In genomic region chr11:117874910-117875396, GRCh38 we compare ENCODE assay signal across 12 cellular contexts. TPM values are rescaled to one million over a fixed set of nuclear protein-coding genes. Genes with fewer than 3 reads are reported as not detected.
DNase-seq lines count a peak whose midpoint lies in the region; ATAC-seq, FAIRE-seq and TF ChIP-seq lines count a peak whose summit lies in the region.
"Had no signal": no experiment of that assay in that cellular context is flagged by ENCODE, and none has a peak within 500 bp of the region (broad histone marks: within the 10 kb centered on the region; RNA-seq: fewer than 3 reads in every experiment).

No MANE protein-coding gene starts in this region.

- no peaks in the 10 kb centered on the region for H3K36me3 ChIP-seq in CD4-positive, alpha-beta memory T cell (ENCODE audit: insufficient read depth, low read length)
- H3K36me3 ChIP-seq in ovary: no peaks in the 10 kb centered on the region
- H3K36me3 ChIP-seq: left lung, thyroid gland had no signal

- H3K9me3 Mint-ChIP-seq in CD4-positive, alpha-beta memory T cell: no peaks in the 10 kb centered on the region
- H3K9me3 Mint-ChIP-seq in endothelial cell (ENCODE audit: unreplicated experiment): no peaks in the 10 kb centered on the region

- no peak overlapping the region for H3K27ac ChIP-seq in CD4-positive, alpha-beta memory T cell (ENCODE audit: low read depth, low read length)
- peak overlapping the region; percentile 69 to 93 for H3K27ac ChIP-seq in ovary
- H3K27ac ChIP-seq: VCaP had no signal

- TF ChIP-seq EP300 in ovary (IDR thresholded peaks at IDR 0.05): no peak

- CTCF ChIA-PET in CD4-positive, alpha-beta memory T cell (lab: Charles Lee; ENCODE audit: partially characterized antibody): interaction anchor here (1.0 kb wide), 1 partner anchor 32 kb away, joined by 3 read pairs; no protein-coding TSS in a partner anchor

- TF ChIP-seq POLR2A in ovary (IDR thresholded peaks at IDR 0.05): no peak

- peaks cover 37% of the 10 kb centered on the region for H3K4me1 ChIP-seq in CD4-positive, alpha-beta memory T cell (ENCODE audit: insufficient read depth, low read length)
- H3K4me1 ChIP-seq in ovary (ENCODE audit: insufficient read depth): peaks cover 32% of the 10 kb centered on the region

- WGBS in ovary, 3 donors: 86 to 93% (median 93%) methylated on average over 4 of the region's 4 CpGs

- peak; percentile 92 for FAIRE-seq in HTR-8/SVneo (lab: Jason Lieb, UNC)

- no peaks in the 10 kb centered on the region for H3K36me3 Mint-ChIP-seq in CD4-positive, alpha-beta memory T cell
- H3K36me3 Mint-ChIP-seq in endothelial cell (ENCODE audit: low read depth, unreplicated experiment): no peaks in the 10 kb centered on the region

- ATAC-seq in GM18868 (IDR thresholded peaks at IDR 0.05; ENCODE audit: unreplicated experiment) (no peak), GM21390 (IDR thresholded peaks at IDR 0.05; ENCODE audit: unreplicated experiment) (no peak), left colon (no peak)

- POLR2A ChIA-PET in CD4-positive, alpha-beta memory T cell (lab: Charles Lee; ENCODE audit: partially characterized antibody): no interaction called here

- H3K9me3 ChIP-seq in CD4-positive, alpha-beta memory T cell (ENCODE audit: control insufficient read depth in 1 of 2, low read length in 2 of 2): no peaks in the 10 kb centered on the region
- no peaks in the 10 kb centered on the region for H3K9me3 ChIP-seq in ovary
- H3K9me3 ChIP-seq: left lung, thyroid gland had no signal

- DNase-seq in CD4-positive, alpha-beta memory T cell: no peak
- DNase-seq in HTR-8/SVneo (ENCODE audit: insufficient read length, low spot score) (no peak), endothelial cell (ENCODE audit: low spot score) (no peak), ovary (no peak), NK-92 (lab: John Stamatoyannopoulos, UW; ENCODE audit: unreplicated experiment) (no peak), left colon (no peak)
- DNase-seq: left lung, thyroid gland had no signal

- TF ChIP-seq CTCF in endothelial cell (IDR thresholded peaks at IDR 0.05; ENCODE audit: unreplicated experiment): no peak
- TF ChIP-seq CTCF in ovary (IDR thresholded peaks at IDR 0.05): no peak

- intact Hi-C loops in CD4-positive, alpha-beta memory T cell (cut with micrococcal nuclease): no loop called here
- intact Hi-C loops in ovary (cut with DNase I): no loop called here
- intact Hi-C loops in left colon (cut with DNase I, micrococcal nuclease): no loop called here

- H3K27me3 ChIP-seq in CD4-positive, alpha-beta memory T cell (ENCODE audit: insufficient read depth, low read length): peaks cover 25% of the 10 kb centered on the region
- no peaks in the 10 kb centered on the region for H3K27me3 ChIP-seq in ovary
- H3K27me3 ChIP-seq: thyroid gland had no signal

- H3K27ac Mint-ChIP-seq in CD4-positive, alpha-beta memory T cell: no peak overlapping the region
- H3K27ac Mint-ChIP-seq in endothelial cell (ENCODE audit: unreplicated experiment): peak overlapping the region; percentile 24

- no peak overlapping the region for H3K4me3 ChIP-seq in CD4-positive, alpha-beta memory T cell (ENCODE audit: low read length in 2 of 2)
- H3K4me3 ChIP-seq in ovary: peak overlapping the region; percentile 78

- peaks cover 43 to 47% of the 10 kb centered on the region in 2 donors for H3K27me3 Mint-ChIP-seq in CD4-positive, alpha-beta memory T cell
- H3K27me3 Mint-ChIP-seq in endothelial cell (ENCODE audit: unreplicated experiment): peaks cover 23% of the 10 kb centered on the region

- peaks cover 16 to 51% (median 29%) of the 10 kb centered on the region in 4 donors for H3K4me1 Mint-ChIP-seq in CD4-positive, alpha-beta memory T cell
- peaks cover 28% of the 10 kb centered on the region for H3K4me1 Mint-ChIP-seq in endothelial cell (ENCODE audit: unreplicated experiment)

- peak overlapping the region; percentile 33 to 94 (median 88) for H3K4me3 Mint-ChIP-seq in CD4-positive, alpha-beta memory T cell
- peak overlapping the region; percentile 43 for H3K4me3 Mint-ChIP-seq in endothelial cell (ENCODE audit: unreplicated experiment)

RNA-seq across cellular contexts. Expression of gene FXYD6, which starts 1.5 kb away (rescaled TPM):
- total RNA-seq in CD4-positive, alpha-beta memory T cell: not detected
- polyA plus RNA-seq in CD4-positive, alpha-beta memory T cell: under 1 TPM in 1 of 2 donors, not detected in 1; 0.15 TPM
- 18.1 TPM for total RNA-seq in endothelial cell (ENCODE audit: unreplicated experiment)
- total RNA-seq in ovary: 100 to 1,000 TPM; 119 to 322 (median 264) TPM
- polyA plus RNA-seq in ovary: 100 to 1,000 TPM; 256 to 445 TPM
- 10 to 100 TPM in 1 of 2 donors, 1 to 10 TPM in 1; 4.4 to 37.2 TPM for total RNA-seq in left colon
- total RNA-seq: OCI-LY7 had no signal

RNA-seq across cellular contexts. Expression of gene FXYD2, which starts 50.4 kb away (rescaled TPM):
- 10 to 100 TPM in 1 of 2 experiments, 1 to 10 TPM in 1; 9.3 to 10.5 TPM for total RNA-seq in CD4-positive, alpha-beta memory T cell
- polyA plus RNA-seq in CD4-positive, alpha-beta memory T cell: 1 to 10 TPM; 3.5 to 7.1 TPM
- total RNA-seq in endothelial cell (ENCODE audit: unreplicated experiment) (not detected), ovary (10 to 100 TPM in 5 of 7 donors, 1 to 10 TPM in 2; 3.2 to 23.1 (median 14.7) TPM), left colon (1 to 10 TPM in 1 of 2 donors, under 1 TPM in 1; 0.61 to 1.0 TPM)
- polyA plus RNA-seq in ovary: 1 to 10 TPM; 1.7 to 5.0 TPM
- total RNA-seq: OCI-LY7 had no signal

RNA-seq across cellular contexts. Expression of gene TMPRSS13, which starts 54.2 kb away (rescaled TPM):
- 1 to 10 TPM; 3.7 to 4.0 TPM for total RNA-seq in CD4-positive, alpha-beta memory T cell
- polyA plus RNA-seq in CD4-positive, alpha-beta memory T cell: under 1 TPM; 0.45 to 0.94 TPM
- total RNA-seq in endothelial cell (ENCODE audit: unreplicated experiment) (1.8 TPM), ovary (1 to 10 TPM in 1 of 7 donors, under 1 TPM in 4, not detected in 2; 0.12 to 2.0 (median 0.24) TPM), left colon (under 1 TPM; 0.46 to 0.87 TPM)
- under 1 TPM; 0.05 to 0.22 TPM for polyA plus RNA-seq in ovary

Comparison
In these comparisons a context has a peak if more than half of its experiments do, and no peak if none do; other contexts are left out.
1. RNA of gene FXYD6, which starts 1.5 kb away (total RNA-seq): 119 to 322 TPM in ovary, 4.4 to 37.2 TPM in left colon and 18.1 TPM in endothelial cell (single experiment); not detected in CD4-positive, alpha-beta memory T cell; every median in the first group is over 4 times any median in the second.